Comparison of ENCODE assay signal across 8 cellular contexts in genomic region chrX:118459494-118459893, GRCh38. TPM values are rescaled to one million over a fixed set of nuclear protein-coding genes. Genes with fewer than 3 reads are reported as not detected.
DNase-seq lines count a peak whose midpoint lies in the region; ATAC-seq and TF ChIP-seq lines count a peak whose summit lies in the region.

No MANE protein-coding gene starts in this region.

- no peak overlapping the region for H3K27ac ChIP-seq in CD8-positive, alpha-beta T cell (ENCODE audit: low read depth, low read length)

- peak; percentile 72 for ATAC-seq in CD8-positive, alpha-beta T cell
- ATAC-seq in GM18511 (IDR thresholded peaks at IDR 0.05; ENCODE audit: unreplicated experiment), result peak; percentile 61
- ATAC-seq in HG03460 (IDR thresholded peaks at IDR 0.05; ENCODE audit: unreplicated experiment), result no peak

- no peaks in the 10 kb centered on the region for H3K4me1 ChIP-seq in CD8-positive, alpha-beta T cell (ENCODE audit: insufficient read depth, low read length)

- no peaks in the 10 kb centered on the region for H3K36me3 Mint-ChIP-seq in CD8-positive, alpha-beta T cell

- H3K36me3 ChIP-seq in CD8-positive, alpha-beta T cell (ENCODE audit: insufficient read depth, low read length), result no peaks in the 10 kb centered on the region

- no peak overlapping the region for H3K4me3 ChIP-seq in CD8-positive, alpha-beta T cell (ENCODE audit: low read depth, low read length)
- H3K4me3 ChIP-seq in epithelial cell of proximal tubule (ENCODE audit: low read depth, low read length), result no peak overlapping the region

- H3K27me3 Mint-ChIP-seq in CD8-positive, alpha-beta T cell (ENCODE audit: low read depth), result no peaks in the 10 kb centered on the region

- CTCF ChIA-PET in CD8-positive, alpha-beta T cell (lab: Charles Lee), result interaction anchor here (0.7 to 5.5 kb wide), 16 partner anchors 9 to 160 kb away, joined by 3 to 50 read pairs (median 4); no protein-coding TSS in a partner anchor

- no peaks in the 10 kb centered on the region for H3K27me3 ChIP-seq in CD8-positive, alpha-beta T cell (ENCODE audit: insufficient read depth, low read length)

- no peaks in the 10 kb centered on the region for H3K9me3 ChIP-seq in CD8-positive, alpha-beta T cell (ENCODE audit: low read length)

- intact Hi-C loops in CD8-positive, alpha-beta T cell (cut with DNase I, micrococcal nuclease), result loop anchor here (1.0 to 5.0 kb wide), 3 partner anchors 78 to 348 kb away; no protein-coding TSS in a partner anchor

- peaks cover 4% of the 10 kb centered on the region for H3K4me1 Mint-ChIP-seq in CD8-positive, alpha-beta T cell (ENCODE audit: low read depth)

- peak in 2 of 7 experiments; percentile 18 to 21 for DNase-seq in CD8-positive, alpha-beta T cell
- peak; percentile 2 for DNase-seq in LoVo (ENCODE audit: low spot score)
- DNase-seq in SKM-1 treated with dmso at 0.1 percent for 144 hours (lab: John Stamatoyannopoulos, UW; ENCODE audit: unreplicated experiment), result peak; percentile 17
- no peak for DNase-seq in epithelial cell of proximal tubule (ENCODE audit: low read depth)
- DNase-seq in pons (ENCODE audit: low spot score), result peak; percentile 43
- DNase-seq in GOT3 (lab: John Stamatoyannopoulos, UW), result no peak

- H3K27ac Mint-ChIP-seq in CD8-positive, alpha-beta T cell, result no peak overlapping the region

- peak; percentile 45 for TF ChIP-seq CTCF in CD8-positive, alpha-beta T cell (IDR thresholded peaks at IDR 0.05)
- peak; percentile 58 for TF ChIP-seq CTCF in epithelial cell of proximal tubule (conservative IDR thresholded peaks at IDR 0.05; ENCODE audit: low read depth, low read length)

- H3K9me3 Mint-ChIP-seq in CD8-positive, alpha-beta T cell, result no peaks in the 10 kb centered on the region

- POLR2A ChIA-PET in CD8-positive, alpha-beta T cell (lab: Charles Lee), result interaction anchor here (0.6 kb wide), 1 partner anchor 137 kb away, joined by 3 read pairs; no protein-coding TSS in a partner anchor

- H3K4me3 Mint-ChIP-seq in CD8-positive, alpha-beta T cell, result no peak overlapping the region

RNA-seq across cellular contexts. Expression of gene DOCK11, which starts 36.1 kb away (rescaled TPM):
- total RNA-seq in CD8-positive, alpha-beta T cell, result 10 to 100 TPM; 52.8 to 57.9 TPM
- total RNA-seq in epithelial cell of proximal tubule, result 4.3 TPM in 2 replicates

Comparison
In these comparisons a context has a peak if more than half of its experiments do, and no peak if none do; other contexts are left out.
1. DNase-seq: peak in LoVo (single experiment), SKM-1 treated with dmso at 0.1 percent for 144 hours (single experiment) and pons (single experiment); none in epithelial cell of proximal tubule (single experiment) and GOT3 (single experiment).
2. RNA of gene DOCK11, which starts 36.1 kb away (total RNA-seq): 52.8 to 57.9 TPM in CD8-positive, alpha-beta T cell; 4.3 TPM in epithelial cell of proximal tubule; every median in the first group is over 10 times any median in the second.